In genomic region chr7:22123139-22123538, GRCh38 we compare ENCODE assay signal across 1 cellular context.
TF ChIP-seq lines count a peak whose summit lies in the region.

No MANE protein-coding gene starts in this region.

TF ChIP-seq in K562, 482 proteins besides CTCF, POLR2A, EP300 and RAD21 (continued from another document and continues in another):
- no peak; the same call in 1 of the 2 replicates for TF ChIP-seq GABPB2 (CRISPR knock-in tag; conservative IDR thresholded peaks at IDR 0.05)
- TF ChIP-seq NFE2 (IDR thresholded peaks at IDR 0.05; ENCODE audit: low read depth) = 0 out of 2 replicates have a peak, but pooled peaks have one; percentile 15
- 0 out of 2 replicates have a peak, but pooled peaks have one; percentile 59 for TF ChIP-seq ZNF766 (CRISPR knock-in tag; conservative IDR thresholded peaks at IDR 0.05)
- TF ChIP-seq DIDO1 (tag; IDR thresholded peaks at IDR 0.05; ENCODE audit: low read depth) = no peak
- TF ChIP-seq, protein P1, sequence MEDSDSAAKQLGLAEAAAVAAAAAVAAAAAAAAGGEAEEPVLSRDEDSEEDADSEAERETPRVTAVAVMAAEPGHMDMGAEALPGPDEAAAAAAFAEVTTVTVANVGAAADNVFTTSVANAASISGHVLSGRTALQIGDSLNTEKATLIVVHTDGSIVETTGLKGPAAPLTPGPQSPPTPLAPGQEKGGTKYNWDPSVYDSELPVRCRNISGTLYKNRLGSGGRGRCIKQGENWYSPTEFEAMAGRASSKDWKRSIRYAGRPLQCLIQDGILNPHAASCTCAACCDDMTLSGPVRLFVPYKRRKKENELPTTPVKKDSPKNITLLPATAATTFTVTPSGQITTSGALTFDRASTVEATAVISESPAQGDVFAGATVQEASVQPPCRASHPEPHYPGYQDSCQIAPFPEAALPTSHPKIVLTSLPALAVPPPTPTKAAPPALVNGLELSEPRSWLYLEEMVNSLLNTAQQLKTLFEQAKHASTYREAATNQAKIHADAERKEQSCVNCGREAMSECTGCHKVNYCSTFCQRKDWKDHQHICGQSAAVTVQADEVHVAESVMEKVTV (CRISPR knock-in tag; IDR thresholded peaks at IDR 0.05) = no peak
- TF ChIP-seq SMARCE1 (IDR thresholded peaks at IDR 0.05) = 0 out of 2 replicates have a peak, but pooled peaks have one; percentile 39
- TF ChIP-seq, protein P2, sequence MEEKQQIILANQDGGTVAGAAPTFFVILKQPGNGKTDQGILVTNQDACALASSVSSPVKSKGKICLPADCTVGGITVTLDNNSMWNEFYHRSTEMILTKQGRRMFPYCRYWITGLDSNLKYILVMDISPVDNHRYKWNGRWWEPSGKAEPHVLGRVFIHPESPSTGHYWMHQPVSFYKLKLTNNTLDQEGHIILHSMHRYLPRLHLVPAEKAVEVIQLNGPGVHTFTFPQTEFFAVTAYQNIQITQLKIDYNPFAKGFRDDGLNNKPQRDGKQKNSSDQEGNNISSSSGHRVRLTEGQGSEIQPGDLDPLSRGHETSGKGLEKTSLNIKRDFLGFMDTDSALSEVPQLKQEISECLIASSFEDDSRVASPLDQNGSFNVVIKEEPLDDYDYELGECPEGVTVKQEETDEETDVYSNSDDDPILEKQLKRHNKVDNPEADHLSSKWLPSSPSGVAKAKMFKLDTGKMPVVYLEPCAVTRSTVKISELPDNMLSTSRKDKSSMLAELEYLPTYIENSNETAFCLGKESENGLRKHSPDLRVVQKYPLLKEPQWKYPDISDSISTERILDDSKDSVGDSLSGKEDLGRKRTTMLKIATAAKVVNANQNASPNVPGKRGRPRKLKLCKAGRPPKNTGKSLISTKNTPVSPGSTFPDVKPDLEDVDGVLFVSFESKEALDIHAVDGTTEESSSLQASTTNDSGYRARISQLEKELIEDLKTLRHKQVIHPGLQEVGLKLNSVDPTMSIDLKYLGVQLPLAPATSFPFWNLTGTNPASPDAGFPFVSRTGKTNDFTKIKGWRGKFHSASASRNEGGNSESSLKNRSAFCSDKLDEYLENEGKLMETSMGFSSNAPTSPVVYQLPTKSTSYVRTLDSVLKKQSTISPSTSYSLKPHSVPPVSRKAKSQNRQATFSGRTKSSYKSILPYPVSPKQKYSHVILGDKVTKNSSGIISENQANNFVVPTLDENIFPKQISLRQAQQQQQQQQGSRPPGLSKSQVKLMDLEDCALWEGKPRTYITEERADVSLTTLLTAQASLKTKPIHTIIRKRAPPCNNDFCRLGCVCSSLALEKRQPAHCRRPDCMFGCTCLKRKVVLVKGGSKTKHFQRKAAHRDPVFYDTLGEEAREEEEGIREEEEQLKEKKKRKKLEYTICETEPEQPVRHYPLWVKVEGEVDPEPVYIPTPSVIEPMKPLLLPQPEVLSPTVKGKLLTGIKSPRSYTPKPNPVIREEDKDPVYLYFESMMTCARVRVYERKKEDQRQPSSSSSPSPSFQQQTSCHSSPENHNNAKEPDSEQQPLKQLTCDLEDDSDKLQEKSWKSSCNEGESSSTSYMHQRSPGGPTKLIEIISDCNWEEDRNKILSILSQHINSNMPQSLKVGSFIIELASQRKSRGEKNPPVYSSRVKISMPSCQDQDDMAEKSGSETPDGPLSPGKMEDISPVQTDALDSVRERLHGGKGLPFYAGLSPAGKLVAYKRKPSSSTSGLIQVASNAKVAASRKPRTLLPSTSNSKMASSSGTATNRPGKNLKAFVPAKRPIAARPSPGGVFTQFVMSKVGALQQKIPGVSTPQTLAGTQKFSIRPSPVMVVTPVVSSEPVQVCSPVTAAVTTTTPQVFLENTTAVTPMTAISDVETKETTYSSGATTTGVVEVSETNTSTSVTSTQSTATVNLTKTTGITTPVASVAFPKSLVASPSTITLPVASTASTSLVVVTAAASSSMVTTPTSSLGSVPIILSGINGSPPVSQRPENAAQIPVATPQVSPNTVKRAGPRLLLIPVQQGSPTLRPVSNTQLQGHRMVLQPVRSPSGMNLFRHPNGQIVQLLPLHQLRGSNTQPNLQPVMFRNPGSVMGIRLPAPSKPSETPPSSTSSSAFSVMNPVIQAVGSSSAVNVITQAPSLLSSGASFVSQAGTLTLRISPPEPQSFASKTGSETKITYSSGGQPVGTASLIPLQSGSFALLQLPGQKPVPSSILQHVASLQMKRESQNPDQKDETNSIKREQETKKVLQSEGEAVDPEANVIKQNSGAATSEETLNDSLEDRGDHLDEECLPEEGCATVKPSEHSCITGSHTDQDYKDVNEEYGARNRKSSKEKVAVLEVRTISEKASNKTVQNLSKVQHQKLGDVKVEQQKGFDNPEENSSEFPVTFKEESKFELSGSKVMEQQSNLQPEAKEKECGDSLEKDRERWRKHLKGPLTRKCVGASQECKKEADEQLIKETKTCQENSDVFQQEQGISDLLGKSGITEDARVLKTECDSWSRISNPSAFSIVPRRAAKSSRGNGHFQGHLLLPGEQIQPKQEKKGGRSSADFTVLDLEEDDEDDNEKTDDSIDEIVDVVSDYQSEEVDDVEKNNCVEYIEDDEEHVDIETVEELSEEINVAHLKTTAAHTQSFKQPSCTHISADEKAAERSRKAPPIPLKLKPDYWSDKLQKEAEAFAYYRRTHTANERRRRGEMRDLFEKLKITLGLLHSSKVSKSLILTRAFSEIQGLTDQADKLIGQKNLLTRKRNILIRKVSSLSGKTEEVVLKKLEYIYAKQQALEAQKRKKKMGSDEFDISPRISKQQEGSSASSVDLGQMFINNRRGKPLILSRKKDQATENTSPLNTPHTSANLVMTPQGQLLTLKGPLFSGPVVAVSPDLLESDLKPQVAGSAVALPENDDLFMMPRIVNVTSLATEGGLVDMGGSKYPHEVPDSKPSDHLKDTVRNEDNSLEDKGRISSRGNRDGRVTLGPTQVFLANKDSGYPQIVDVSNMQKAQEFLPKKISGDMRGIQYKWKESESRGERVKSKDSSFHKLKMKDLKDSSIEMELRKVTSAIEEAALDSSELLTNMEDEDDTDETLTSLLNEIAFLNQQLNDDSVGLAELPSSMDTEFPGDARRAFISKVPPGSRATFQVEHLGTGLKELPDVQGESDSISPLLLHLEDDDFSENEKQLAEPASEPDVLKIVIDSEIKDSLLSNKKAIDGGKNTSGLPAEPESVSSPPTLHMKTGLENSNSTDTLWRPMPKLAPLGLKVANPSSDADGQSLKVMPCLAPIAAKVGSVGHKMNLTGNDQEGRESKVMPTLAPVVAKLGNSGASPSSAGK (IDR thresholded peaks at IDR 0.05) = peak; percentile 99
- TF ChIP-seq ZNF24 (IDR thresholded peaks at IDR 0.05) = no peak
- TF ChIP-seq CC2D1A (IDR thresholded peaks at IDR 0.05) = no peak
- TF ChIP-seq ZBTB33 (CRISPR knock-in tag; IDR thresholded peaks at IDR 0.05) = 0 out of 2 replicates have a peak, but pooled peaks have one; percentile 13
- TF ChIP-seq ELK3 (CRISPR knock-in tag; IDR thresholded peaks at IDR 0.05) = no peak
- TF ChIP-seq MAFK (IDR thresholded peaks at IDR 0.05; ENCODE audit: low read length) = no peak
- TF ChIP-seq CHCHD3 (CRISPR knock-in tag; IDR thresholded peaks at IDR 0.05) = no peak
- TF ChIP-seq TEAD2 (tag; IDR thresholded peaks at IDR 0.05) = no peak
- no peak for TF ChIP-seq LCOR (CRISPR knock-in tag; IDR thresholded peaks at IDR 0.05)
- TF ChIP-seq FOXK1 (CRISPR knock-in tag; IDR thresholded peaks at IDR 0.05; ENCODE audit: borderline replicate concordance) = no peak
- TF ChIP-seq PHB (CRISPR knock-in tag; IDR thresholded peaks at IDR 0.05) = no peak
- TF ChIP-seq NFYB (IDR thresholded peaks at IDR 0.05; ENCODE audit: extremely low read depth, insufficient read length) = no peak
- peak; percentile 64; the same call in 1 of the 2 replicates for TF ChIP-seq ZNF668 (CRISPR knock-in tag; IDR thresholded peaks at IDR 0.05)
- no peak for TF ChIP-seq MTA2 (IDR thresholded peaks at IDR 0.05; ENCODE audit: low read depth)
- TF ChIP-seq DDX20 (tag; IDR thresholded peaks at IDR 0.05; ENCODE audit: low read depth) = no peak
- TF ChIP-seq CBX3 (IDR thresholded peaks at IDR 0.05; ENCODE audit: borderline replicate concordance in 1 of 2, low read length in 2 of 2) = peak in 1 of 2 experiments; percentile 75; a peak in 1 of 3 replicates
- TF ChIP-seq EP400 (IDR thresholded peaks at IDR 0.05) = peak; percentile 30; the same call in 1 of the 2 replicates
- no peak for TF ChIP-seq ETV1 (tag; conservative IDR thresholded peaks at IDR 0.05; ENCODE audit: low read depth)
- no peak for TF ChIP-seq ELF2 (CRISPR knock-in tag; IDR thresholded peaks at IDR 0.05)
- TF ChIP-seq NR3C1 (CRISPR knock-in tag; IDR thresholded peaks at IDR 0.05) = no peak
- no peak for TF ChIP-seq SRSF1 (IDR thresholded peaks at IDR 0.05; ENCODE audit: low read depth, low read length)
- TF ChIP-seq MCM7 (IDR thresholded peaks at IDR 0.05) = no peak
- TF ChIP-seq HNRNPLL (IDR thresholded peaks at IDR 0.05; ENCODE audit: low read depth, low read length, poor library complexity, severe bottlenecking) = no peak
- no peak for TF ChIP-seq CEBPZ (IDR thresholded peaks at IDR 0.05; ENCODE audit: borderline replicate concordance, low read depth, low read length)
- no peak for TF ChIP-seq ZNF695 (CRISPR knock-in tag; IDR thresholded peaks at IDR 0.05)
- no peak for TF ChIP-seq ZNF174 (CRISPR knock-in tag; IDR thresholded peaks at IDR 0.05)
- no peak for TF ChIP-seq SP1 (CRISPR knock-in tag; IDR thresholded peaks at IDR 0.05)
- TF ChIP-seq CBX2 (IDR thresholded peaks at IDR 0.05; ENCODE audit: insufficient read depth, low read length, poor library complexity, severe bottlenecking) = no peak
- TF ChIP-seq, protein P3, sequence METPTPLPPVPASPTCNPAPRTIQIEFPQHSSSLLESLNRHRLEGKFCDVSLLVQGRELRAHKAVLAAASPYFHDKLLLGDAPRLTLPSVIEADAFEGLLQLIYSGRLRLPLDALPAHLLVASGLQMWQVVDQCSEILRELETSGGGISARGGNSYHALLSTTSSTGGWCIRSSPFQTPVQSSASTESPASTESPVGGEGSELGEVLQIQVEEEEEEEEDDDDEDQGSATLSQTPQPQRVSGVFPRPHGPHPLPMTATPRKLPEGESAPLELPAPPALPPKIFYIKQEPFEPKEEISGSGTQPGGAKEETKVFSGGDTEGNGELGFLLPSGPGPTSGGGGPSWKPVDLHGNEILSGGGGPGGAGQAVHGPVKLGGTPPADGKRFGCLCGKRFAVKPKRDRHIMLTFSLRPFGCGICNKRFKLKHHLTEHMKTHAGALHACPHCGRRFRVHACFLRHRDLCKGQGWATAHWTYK (CRISPR knock-in tag; IDR thresholded peaks at IDR 0.05) = 0 out of 2 replicates have a peak, but pooled peaks have one; percentile 18
- no peak for TF ChIP-seq IRF2 (CRISPR knock-in tag; IDR thresholded peaks at IDR 0.05)
- TF ChIP-seq ZNF561 (CRISPR knock-in tag; conservative IDR thresholded peaks at IDR 0.05) = no peak
- TF ChIP-seq, protein P4, sequence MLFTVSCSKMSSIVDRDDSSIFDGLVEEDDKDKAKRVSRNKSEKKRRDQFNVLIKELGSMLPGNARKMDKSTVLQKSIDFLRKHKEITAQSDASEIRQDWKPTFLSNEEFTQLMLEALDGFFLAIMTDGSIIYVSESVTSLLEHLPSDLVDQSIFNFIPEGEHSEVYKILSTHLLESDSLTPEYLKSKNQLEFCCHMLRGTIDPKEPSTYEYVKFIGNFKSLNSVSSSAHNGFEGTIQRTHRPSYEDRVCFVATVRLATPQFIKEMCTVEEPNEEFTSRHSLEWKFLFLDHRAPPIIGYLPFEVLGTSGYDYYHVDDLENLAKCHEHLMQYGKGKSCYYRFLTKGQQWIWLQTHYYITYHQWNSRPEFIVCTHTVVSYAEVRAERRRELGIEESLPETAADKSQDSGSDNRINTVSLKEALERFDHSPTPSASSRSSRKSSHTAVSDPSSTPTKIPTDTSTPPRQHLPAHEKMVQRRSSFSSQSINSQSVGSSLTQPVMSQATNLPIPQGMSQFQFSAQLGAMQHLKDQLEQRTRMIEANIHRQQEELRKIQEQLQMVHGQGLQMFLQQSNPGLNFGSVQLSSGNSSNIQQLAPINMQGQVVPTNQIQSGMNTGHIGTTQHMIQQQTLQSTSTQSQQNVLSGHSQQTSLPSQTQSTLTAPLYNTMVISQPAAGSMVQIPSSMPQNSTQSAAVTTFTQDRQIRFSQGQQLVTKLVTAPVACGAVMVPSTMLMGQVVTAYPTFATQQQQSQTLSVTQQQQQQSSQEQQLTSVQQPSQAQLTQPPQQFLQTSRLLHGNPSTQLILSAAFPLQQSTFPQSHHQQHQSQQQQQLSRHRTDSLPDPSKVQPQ (CRISPR knock-in tag; IDR thresholded peaks at IDR 0.05; ENCODE audit: borderline replicate concordance) = no peak
- TF ChIP-seq BMI1 (IDR thresholded peaks at IDR 0.05; ENCODE audit: low read length) = no peak
- TF ChIP-seq NFATC3 (IDR thresholded peaks at IDR 0.05) = no peak
